25 cellular contexts compared by ENCODE assay signal in genomic region chr5:106116682-106117081, GRCh38.
"Had no signal": no experiment of that assay in that cellular context is flagged by ENCODE, and none has a peak within 500 bp of the region (broad histone marks: within the 10 kb centered on the region; RNA-seq: fewer than 3 reads in every experiment).

No MANE protein-coding gene starts in this region.

- FAIRE-seq: frontal cortex, TTC549, urothelium cell line had no signal

- H3K4me1 ChIP-seq: ascending aorta, esophagus muscularis mucosa, left ventricle myocardium inferior, testis had no signal

- H3K36me3 ChIP-seq: ascending aorta, brain microvascular endothelial cell, esophagus muscularis mucosa, left ventricle myocardium inferior had no signal

- ATAC-seq: mucosa of descending colon; natural killer cell treated with Interleukin-12 subunit alpha and Interleukin-12 subunit beta and Interleukin-15 and Interleukin-18, amount 100 ng/mL, for 72 hours; right cardiac atrium had no signal

- H3K9me3 ChIP-seq: mucosa of descending colon, testis had no signal

- H3K27me3 ChIP-seq: ascending aorta, brain microvascular endothelial cell, esophagus muscularis mucosa, testis had no signal

- H3K27ac ChIP-seq: ascending aorta, brain microvascular endothelial cell, esophagus muscularis mucosa, left ventricle myocardium inferior, testis, VCaP had no signal

- DNase-seq: activated CD4-positive, alpha-beta T cell treated with anti-CD3 and anti-CD28 coated beads for 4 hours; activated CD4-positive, alpha-beta T cell treated with anti-CD3 and anti-CD28 coated beads, Interleukin-2, amount 50 U/mL, for 48 hours; activated CD8-positive, alpha-beta memory T cell treated with anti-CD3 and anti-CD28 coated beads for 24 hours; activated effector memory CD4-positive, alpha-beta T cell treated with Interleukin-2 at 50 U/mL for 16 hours; activated naive CD4-positive, alpha-beta T cell treated with Interleukin-2 at 50 U/mL for 16 hours; brain microvascular endothelial cell; caudate nucleus; glutamatergic neuron; islet precursor cell; left ventricle myocardium inferior; mucosa of descending colon; right cardiac atrium; stimulated activated CD4-positive, alpha-beta T cell treated with anti-CD3 and anti-CD28 coated beads, Interleukin-2, amount 100 ng/mL, for 48 hours; stimulated activated naive CD4-positive, alpha-beta T cell treated with Interleukin-2 at 50 U/mL for 16 hours; T-helper 9 cell; testis; trophoblast cell had no signal

- H3K4me3 ChIP-seq: esophagus muscularis mucosa, left ventricle myocardium inferior, lung, mucosa of descending colon, testis had no signal
